ENCODE assay signal across 25 cellular contexts in genomic region chr12:67677166-67677565, GRCh38. TPM values are rescaled to one million over a fixed set of nuclear protein-coding genes. Genes with fewer than 3 reads are reported as not detected.
DNase-seq lines count a peak whose midpoint lies in the region; ATAC-seq and TF ChIP-seq lines count a peak whose summit lies in the region.
"Had no signal": no experiment of that assay in that cellular context is flagged by ENCODE, and none has a peak within 500 bp of the region (broad histone marks: within the 10 kb centered on the region; RNA-seq: fewer than 3 reads in every experiment).

No MANE protein-coding gene starts in this region.

- H3K18ac ChIP-seq in trophoblast cell (ENCODE audit: low read length), result no peak overlapping the region

- no peak for ATAC-seq in HG03432 (IDR thresholded peaks at IDR 0.05; ENCODE audit: unreplicated experiment)
- ATAC-seq: A549, HepG2, K562, T-cell had no signal

- H3K4me1 ChIP-seq in trophoblast cell (ENCODE audit: control insufficient read depth in 1 of 2, insufficient read depth in 2 of 2, low read length in 2 of 2), result peaks cover 2% of the 10 kb centered on the region in 2 experiments
- peaks cover 0 to 10% of the 10 kb centered on the region in 2 donors for H3K4me1 ChIP-seq in uterus
- H3K4me1 ChIP-seq: HAP-1 had no signal

- H3K79me2 ChIP-seq in trophoblast cell (ENCODE audit: control insufficient read depth, insufficient read depth, low read length, poor library complexity), result no peaks in the 10 kb centered on the region

- H2AFZ ChIP-seq in trophoblast cell (ENCODE audit: insufficient read depth, low read length, poor library complexity), result no peak overlapping the region

- H2AK5ac ChIP-seq in trophoblast cell (ENCODE audit: low read length), result no peak overlapping the region

- H3K9ac ChIP-seq in trophoblast cell (ENCODE audit: low read length), result no peak overlapping the region

- H3K14ac ChIP-seq in trophoblast cell (ENCODE audit: low read length), result no peak overlapping the region

- H3K27ac ChIP-seq in trophoblast cell (ENCODE audit: low read depth, low read length) (no peak overlapping the region), uterus (no peak overlapping the region)
- H3K27ac ChIP-seq: A549, SJSA1 had no signal

- peaks cover 7% of the 10 kb centered on the region for H3K9me3 ChIP-seq in trophoblast cell (ENCODE audit: insufficient read depth, low read depth, low read length)
- H3K9me3 ChIP-seq in uterus, result no peaks in the 10 kb centered on the region
- H3K9me3 ChIP-seq: HAP-1 had no signal

- H3K4me3 ChIP-seq in fibroblast of mammary gland (ENCODE audit: control insufficient read depth, low read depth, low read length), result no peak overlapping the region
- no peak overlapping the region for H3K4me3 ChIP-seq in trophoblast cell (ENCODE audit: low read depth, low read length)
- no peak overlapping the region for H3K4me3 ChIP-seq in uterus
- H3K4me3 ChIP-seq: A549, HAP-1, K562, SJSA1 had no signal

- H2BK12ac ChIP-seq in trophoblast cell (ENCODE audit: low read length), result peak overlapping the region; percentile 40

- H3K27me3 ChIP-seq in trophoblast cell (ENCODE audit: insufficient read depth, low read length) (no peaks in the 10 kb centered on the region), uterus (no peaks in the 10 kb centered on the region)
- H3K27me3 ChIP-seq: SJSA1 had no signal

- H3K36me3 ChIP-seq in trophoblast cell (ENCODE audit: control insufficient read depth in 1 of 2, insufficient read depth in 2 of 2, low read length in 2 of 2) (peaks cover 0 to 3% of the 10 kb centered on the region in 2 experiments), uterus (no peaks in the 10 kb centered on the region)
- H3K36me3 ChIP-seq: HAP-1, SJSA1 had no signal

- no peak overlapping the region for H2BK120ac ChIP-seq in trophoblast cell (ENCODE audit: insufficient read depth, low read length, poor library complexity)

- no peak overlapping the region for H4K91ac ChIP-seq in trophoblast cell (ENCODE audit: low read depth, low read length)

- WGBS in trophoblast cell (ENCODE audit: extremely low coverage, insufficient coverage, insufficient read length), result no CpG with 5 or more reads among the region's 3 CpGs

- no peak for TF ChIP-seq CTCF in fibroblast of mammary gland (conservative IDR thresholded peaks at IDR 0.05; ENCODE audit: control insufficient read depth, insufficient read depth, low read depth, low read length)
- no peak for TF ChIP-seq CTCF in uterus (IDR thresholded peaks at IDR 0.05)

- no peak overlapping the region for H4K12ac ChIP-seq in trophoblast cell (ENCODE audit: low read depth, low read length)

- no peak overlapping the region for H4K8ac ChIP-seq in trophoblast cell (ENCODE audit: low read depth, low read length)

- H3K23ac ChIP-seq in trophoblast cell (ENCODE audit: low read length), result no peak overlapping the region

- no peaks in the 10 kb centered on the region for H3K79me1 ChIP-seq in trophoblast cell (ENCODE audit: low read length)

- intact Hi-C loops in uterus (cut with DNase I; ENCODE audit: low total_unique reads), result no loop called here

- peak; percentile 51 for DNase-seq in ELR (ENCODE audit: low read depth)
- peak; percentile 51 for DNase-seq in LHCN-M2 (ENCODE audit: low read depth)
- DNase-seq in fibroblast of mammary gland (ENCODE audit: low read depth), result peak; percentile 74
- no peak for DNase-seq in trophoblast cell
- DNase-seq in stimulated activated CD4-positive, alpha-beta T cell treated with anti-CD3 and anti-CD28 coated beads, Interleukin-1b, Interleukin-23, amount 100 ng/mL, for 48 hours, result no peak
- DNase-seq in uterus, result no peak
- DNase-seq in GM19238 (ENCODE audit: insufficient read length, low spot score), result no peak
- DNase-seq: CD8-positive, alpha-beta memory T cell; DMS 273 treated with DMSO at 0.1 percent for 48 hours; DMS79; GOT3; Kasumi-1; MM.1S; NCI-H2029; NCI-H446 treated with DMSO at 0.1 percent for 48 hours; NCI-H526 treated with DMSO at 0.1 percent for 48 hours; Right ventricle myocardium superior; RPMI8226; T-cell had no signal

- no peak overlapping the region for H2BK5ac ChIP-seq in trophoblast cell (ENCODE audit: low read depth, low read length, poor library complexity)

- no peak overlapping the region for H3K4me2 ChIP-seq in trophoblast cell (ENCODE audit: low read length)
- H3K4me2 ChIP-seq: A549 had no signal

- H3K4ac ChIP-seq in trophoblast cell (ENCODE audit: low read depth, low read length), result no peak overlapping the region

- no peak for TF ChIP-seq POLR2A in uterus (IDR thresholded peaks at IDR 0.05)

RNA-seq across cellular contexts. Expression of gene DYRK2, which starts 28.6 kb away (rescaled TPM):
- total RNA-seq in LHCN-M2 (2014; rRNA removed) (13.9 TPM in 2 replicates), uterus (10 to 100 TPM; 21.5 to 59.7 (median 34.7) TPM)
- polyA plus RNA-seq in LHCN-M2 (2012), result 11.0 TPM
- polyA plus RNA-seq in trophoblast cell (2013), result 17.2 TPM in 2 replicates

Comparison
In these comparisons a context has a peak if more than half of its experiments do, and no peak if none do; other contexts are left out.
1. DNase-seq: peak in ELR (single experiment), LHCN-M2 (single experiment) and fibroblast of mammary gland (single experiment); none in trophoblast cell (0 of 2), stimulated activated CD4-positive, alpha-beta T cell treated with anti-CD3 and anti-CD28 coated beads, Interleukin-1b, Interleukin-23, amount 100 ng/mL, for 48 hours (single experiment), uterus (0 of 2) and GM19238 (single experiment).